23 cellular contexts compared by ENCODE assay signal in the genomic region with DNA sequence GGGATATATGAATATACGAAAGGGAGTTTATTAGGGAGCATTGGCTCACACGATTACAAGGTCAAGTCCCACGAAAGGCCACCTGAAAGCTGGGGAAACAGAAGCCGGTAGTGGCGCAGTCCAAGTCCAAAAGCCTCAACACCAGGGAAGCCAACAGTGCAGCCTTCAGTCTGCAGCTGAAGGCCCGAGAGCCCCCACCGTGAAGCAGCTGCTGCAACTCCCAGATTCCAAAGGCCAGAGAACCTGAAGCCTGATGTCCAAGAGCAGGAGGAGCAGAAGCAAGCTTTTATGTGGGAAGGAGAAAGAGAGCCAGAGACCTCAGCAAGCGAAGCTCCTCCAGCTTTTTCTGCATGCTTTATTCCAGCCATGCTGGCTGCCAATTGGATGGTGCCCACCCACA.
"Had no signal": no experiment of that assay in that cellular context is flagged by ENCODE, and none has a peak within 500 bp of the region (broad histone marks: within the 10 kb centered on the region; RNA-seq: fewer than 3 reads in every experiment).

No MANE protein-coding gene starts in this region.

- H2AFZ ChIP-seq: hepatocyte had no signal

- H3K4me3 ChIP-seq: hepatocyte, left ventricle myocardium inferior, lower lobe of right lung, sigmoid colon, suprapubic skin, thyroid gland, upper lobe of left lung had no signal

- H3K27ac ChIP-seq: hepatocyte, left ventricle myocardium inferior, lower lobe of right lung, neutrophil, suprapubic skin, thyroid gland, upper lobe of left lung had no signal

- H3K9me3 ChIP-seq: left ventricle myocardium inferior, lower lobe of right lung, neutrophil, sigmoid colon, suprapubic skin, thyroid gland, upper lobe of left lung had no signal

- H3K27me3 ChIP-seq: hepatocyte, neutrophil, sigmoid colon, suprapubic skin, thyroid gland, upper lobe of left lung had no signal

- DNase-seq: cerebellar nuclear complex; effector CD4-positive, alpha-beta T cell; endodermal cell; erythroblast; foreskin melanocyte; kidney; left cardiac atrium; left ventricle myocardium inferior; lower lobe of right lung; mesenchymal stem cell; midbrain; naive thymus-derived CD8-positive, alpha-beta T cell; posterior cingulate gyrus; small intestine; stimulated activated CD4-positive, alpha-beta T cell treated with anti-CD3 and anti-CD28 coated beads, Interleukin-12 subunit alpha, Interleukin-12 subunit beta, amount 100 ng/mL, for 4 hours; stimulated activated naive CD4-positive, alpha-beta T cell treated with Interleukin-2 at 50 U/mL for 16 hours; thyroid gland; upper lobe of left lung had no signal

- H3K79me2 ChIP-seq: hepatocyte had no signal

- H3K4me2 ChIP-seq: hepatocyte had no signal

- H3K36me3 ChIP-seq: left ventricle myocardium inferior, lower lobe of right lung, neutrophil, sigmoid colon, suprapubic skin, thyroid gland, upper lobe of left lung had no signal

- FAIRE-seq: colon, kidney, small intestine had no signal

- H3K4me1 ChIP-seq: left ventricle myocardium inferior, lower lobe of right lung, upper lobe of left lung had no signal

- ATAC-seq: left cardiac atrium; lower lobe of right lung; naive thymus-derived CD8-positive, alpha-beta T cell had no signal
